In the genomic region with DNA sequence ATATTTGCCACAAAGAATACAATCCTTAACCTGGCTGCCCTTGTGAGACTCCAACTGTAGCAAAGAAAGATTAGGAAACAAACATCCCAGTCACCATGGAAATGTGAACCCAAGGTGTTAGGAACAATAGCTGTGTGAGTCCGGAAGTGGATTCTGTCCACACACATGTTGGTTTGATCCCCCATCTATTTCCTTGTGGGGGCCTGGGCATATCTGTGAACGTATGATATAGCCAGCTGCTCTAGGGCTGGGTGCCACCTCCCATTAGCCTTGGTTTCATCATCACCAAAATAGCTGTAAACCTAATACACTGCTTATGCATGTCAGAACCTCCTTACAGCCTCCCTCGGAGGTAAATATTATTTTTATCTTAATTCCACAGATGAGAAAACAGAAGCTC, we compare ENCODE assay signal across 14 cellular contexts. TPM values are rescaled to one million over a fixed set of nuclear protein-coding genes. Genes with fewer than 3 reads are reported as not detected.
DNase-seq lines count a peak whose midpoint lies in the region; ATAC-seq and TF ChIP-seq lines count a peak whose summit lies in the region.
"Had no signal": no experiment of that assay in that cellular context is flagged by ENCODE, and none has a peak within 500 bp of the region (broad histone marks: within the 10 kb centered on the region; RNA-seq: fewer than 3 reads in every experiment).

No MANE protein-coding gene starts in this region.

- peak overlapping the region; percentile 16 for H3K27ac Mint-ChIP-seq in activated naive CD8-positive, alpha-beta T cell
- no peak overlapping the region for H3K27ac Mint-ChIP-seq in activated naive CD8-positive, alpha-beta T cell treated with anti-CD3 and anti-CD28 coated beads, Interleukin-2, amount 50 U/mL, for 24 hours

- H3K36me3 ChIP-seq in lung (ENCODE audit: control insufficient read depth in 2 of 2, insufficient read depth in 2 of 2, low read length in 2 of 2): no peaks in the 10 kb centered on the region
- H3K36me3 ChIP-seq in tibial artery: no peaks in the 10 kb centered on the region
- H3K36me3 ChIP-seq: BE2C, ovary had no signal

- no peak for DNase-seq in activated naive CD8-positive, alpha-beta T cell treated with anti-CD3 and anti-CD28 coated beads, Interleukin-2, amount 50 U/mL, for 24 hours
- DNase-seq in astrocyte of the spinal cord (ENCODE audit: low read depth, low spot score) (peak; percentile 43), lung (ENCODE audit: low spot score) (no peak), tibial artery (peak in 1 of 2 donors; percentile 55), OCI-M2 (lab: John Stamatoyannopoulos, UW; ENCODE audit: unreplicated experiment) (no peak), NCI-H446 (lab: John Stamatoyannopoulos, UW) (no peak), A172 (ENCODE audit: low spot score) (no peak)
- DNase-seq: BE2C, GF-D8, NCI-H1105 treated with DMSO at 0.1 percent for 48 hours, ovary, trophoblast cell had no signal

- no peaks in the 10 kb centered on the region for H3K27me3 ChIP-seq in lung (ENCODE audit: control insufficient read depth, insufficient read depth)
- H3K27me3 ChIP-seq in tibial artery: no peaks in the 10 kb centered on the region
- H3K27me3 ChIP-seq: BE2C, ovary had no signal

- H3K9me3 ChIP-seq in lung (ENCODE audit: control insufficient read depth in 2 of 2, insufficient read depth in 1 of 2, low read length in 1 of 2) (no peaks in the 10 kb centered on the region), tibial artery (no peaks in the 10 kb centered on the region)
- H3K9me3 ChIP-seq: BE2C, ovary had no signal

- H3K4me3 Mint-ChIP-seq in activated naive CD8-positive, alpha-beta T cell: no peak overlapping the region
- H3K4me3 Mint-ChIP-seq in activated naive CD8-positive, alpha-beta T cell treated with anti-CD3 and anti-CD28 coated beads, Interleukin-2, amount 50 U/mL, for 24 hours: no peak overlapping the region

- intact Hi-C loops in tibial artery (cut with DNase I; ENCODE audit: low total_unique reads): no loop called here

- 42 to 63% methylated on average over 3 of the region's 3 CpGs for WGBS in lung, 2 donors

- H3K27me3 Mint-ChIP-seq in activated naive CD8-positive, alpha-beta T cell: no peaks in the 10 kb centered on the region
- H3K27me3 Mint-ChIP-seq in activated naive CD8-positive, alpha-beta T cell treated with anti-CD3 and anti-CD28 coated beads, Interleukin-2, amount 50 U/mL, for 24 hours: no peaks in the 10 kb centered on the region

- ATAC-seq in activated naive CD8-positive, alpha-beta T cell treated with anti-CD3 and anti-CD28 coated beads, Interleukin-2, amount 50 U/mL, for 24 hours: no peak
- ATAC-seq in lung (ENCODE audit: insufficient read depth, low FRiP score): no peak
- ATAC-seq: esophagus mucosa had no signal

- peaks cover 18% of the 10 kb centered on the region for H3K36me3 Mint-ChIP-seq in activated naive CD8-positive, alpha-beta T cell
- H3K36me3 Mint-ChIP-seq in activated naive CD8-positive, alpha-beta T cell treated with anti-CD3 and anti-CD28 coated beads, Interleukin-2, amount 50 U/mL, for 24 hours (ENCODE audit: low read depth): peaks cover 20% of the 10 kb centered on the region

- H3K9me3 Mint-ChIP-seq in activated naive CD8-positive, alpha-beta T cell (ENCODE audit: low read depth): peaks cover 3% of the 10 kb centered on the region
- H3K9me3 Mint-ChIP-seq in activated naive CD8-positive, alpha-beta T cell treated with anti-CD3 and anti-CD28 coated beads, Interleukin-2, amount 50 U/mL, for 24 hours: peaks cover 20% of the 10 kb centered on the region

- H3K4me1 Mint-ChIP-seq in activated naive CD8-positive, alpha-beta T cell (ENCODE audit: low read depth): peaks cover 61% of the 10 kb centered on the region
- peaks cover 68% of the 10 kb centered on the region for H3K4me1 Mint-ChIP-seq in activated naive CD8-positive, alpha-beta T cell treated with anti-CD3 and anti-CD28 coated beads, Interleukin-2, amount 50 U/mL, for 24 hours

- no peak for TF ChIP-seq CTCF in astrocyte of the spinal cord (IDR thresholded peaks at IDR 0.05; ENCODE audit: low read depth, low read length)
- TF ChIP-seq CTCF in lung (IDR thresholded peaks at IDR 0.05; ENCODE audit: control extremely low read depth, extremely low read depth): no peak
- no peak for TF ChIP-seq CTCF in tibial artery (IDR thresholded peaks at IDR 0.05)

- in situ Hi-C loops in astrocyte of the spinal cord (cut with HindIII; ENCODE audit: low sequenced_read_pairs): no loop called here

- H3K4me1 ChIP-seq in lung (ENCODE audit: control insufficient read depth in 2 of 2, insufficient read depth in 2 of 2, low read length in 2 of 2) (peaks cover 20 to 30% of the 10 kb centered on the region in 2 donors), tibial artery (peaks cover 0 to 70% (median 28%) of the 10 kb centered on the region in 4 donors)

- H3K4me3 ChIP-seq in astrocyte of the spinal cord (ENCODE audit: low read depth, low read length): no peak overlapping the region
- H3K4me3 ChIP-seq in lung: no peak overlapping the region
- H3K4me3 ChIP-seq in tibial artery: no peak overlapping the region
- H3K4me3 ChIP-seq: ovary had no signal

- H3K27ac ChIP-seq in lung (ENCODE audit: low read depth in 1 of 2, low read length in 1 of 2) (peak overlapping the region; percentile 44 to 57), tibial artery (peak overlapping the region; percentile 13 to 51)

RNA-seq across cellular contexts. Expression of gene GRK5, which starts 26.4 kb away (rescaled TPM):
- 10 to 100 TPM; 42.7 to 43.1 TPM for total RNA-seq in lung
- polyA plus RNA-seq in lung: 10 to 100 TPM; 18.5 to 37.9 TPM
- 12.2 and 13.0 TPM in 2 replicates for total RNA-seq in A172 (2014; rRNA removed; shearing (Covaris generic))

RNA-seq across cellular contexts. Expression of gene PRDX3, which starts 55.2 kb away (rescaled TPM):
- total RNA-seq in lung: 100 to 1,000 TPM in 1 of 2 donors, 10 to 100 TPM in 1; 99.9 to 118 TPM
- polyA plus RNA-seq in lung: 100 to 1,000 TPM in 1 of 2 donors, 10 to 100 TPM in 1; 84.1 to 155 TPM
- 407 and 411 TPM in 2 replicates for total RNA-seq in A172 (2014; rRNA removed; shearing (Covaris generic))
